2 cellular contexts compared by ENCODE assay signal in genomic region chr15:96337991-96338771, GRCh38.
TF ChIP-seq lines count a peak whose summit lies in the region.

No MANE protein-coding gene starts in this region.

TF ChIP-seq in GM12878, 131 proteins besides CTCF, POLR2A, EP300 and RAD21:
- TF ChIP-seq BCL11A (IDR thresholded peaks at IDR 0.05; ENCODE audit: low read depth, low read length) = no peak
- no peak for TF ChIP-seq TARDBP (IDR thresholded peaks at IDR 0.05; ENCODE audit: borderline replicate concordance)
- TF ChIP-seq KDM1A (IDR thresholded peaks at IDR 0.05; ENCODE audit: borderline replicate concordance) = no peak
- no peak for TF ChIP-seq RFX5 (IDR thresholded peaks at IDR 0.05; ENCODE audit: low read depth, low read length)
- TF ChIP-seq GABPA (IDR thresholded peaks at IDR 0.05; ENCODE audit: low read depth) = no peak
- TF ChIP-seq CEBPB (IDR thresholded peaks at IDR 0.05; ENCODE audit: borderline replicate concordance in 1 of 2, low read depth in 2 of 2, low read length in 2 of 2) = no peak
- TF ChIP-seq CHD4 (IDR thresholded peaks at IDR 0.05) = no peak
- TF ChIP-seq NRF1 (conservative IDR thresholded peaks at IDR 0.05; ENCODE audit: low read depth, low read length) = no peak
- no peak for TF ChIP-seq ZZZ3 (IDR thresholded peaks at IDR 0.05; ENCODE audit: control insufficient read depth, insufficient read length, low read depth)

TF ChIP-seq in HepG2, 621 proteins besides CTCF, POLR2A, EP300 and RAD21:
- TF ChIP-seq HOXA5 (CRISPR knock-in tag; IDR thresholded peaks at IDR 0.05) (no peak), ZNF362 (CRISPR knock-in tag; IDR thresholded peaks at IDR 0.05; ENCODE audit: borderline replicate concordance) (no peak), ZNF564 (CRISPR knock-in tag; IDR thresholded peaks at IDR 0.05) (no peak), ZNF430 (CRISPR knock-in tag; IDR thresholded peaks at IDR 0.05) (no peak), CAMTA2 (CRISPR knock-in tag; IDR thresholded peaks at IDR 0.05; ENCODE audit: borderline replicate concordance) (no peak), RORA (CRISPR knock-in tag; IDR thresholded peaks at IDR 0.05) (no peak), ELF3 (CRISPR knock-in tag; IDR thresholded peaks at IDR 0.05) (no peak), ZNF672 (CRISPR knock-in tag; IDR thresholded peaks at IDR 0.05) (no peak), ZSCAN5A (CRISPR knock-in tag; IDR thresholded peaks at IDR 0.05; ENCODE audit: borderline replicate concordance) (no peak), KDM5A (IDR thresholded peaks at IDR 0.05; ENCODE audit: borderline replicate concordance, low read length) (no peak), STAT6 (CRISPR knock-in tag; IDR thresholded peaks at IDR 0.05; ENCODE audit: borderline replicate concordance) (no peak)
- TF ChIP-seq, protein P1, sequence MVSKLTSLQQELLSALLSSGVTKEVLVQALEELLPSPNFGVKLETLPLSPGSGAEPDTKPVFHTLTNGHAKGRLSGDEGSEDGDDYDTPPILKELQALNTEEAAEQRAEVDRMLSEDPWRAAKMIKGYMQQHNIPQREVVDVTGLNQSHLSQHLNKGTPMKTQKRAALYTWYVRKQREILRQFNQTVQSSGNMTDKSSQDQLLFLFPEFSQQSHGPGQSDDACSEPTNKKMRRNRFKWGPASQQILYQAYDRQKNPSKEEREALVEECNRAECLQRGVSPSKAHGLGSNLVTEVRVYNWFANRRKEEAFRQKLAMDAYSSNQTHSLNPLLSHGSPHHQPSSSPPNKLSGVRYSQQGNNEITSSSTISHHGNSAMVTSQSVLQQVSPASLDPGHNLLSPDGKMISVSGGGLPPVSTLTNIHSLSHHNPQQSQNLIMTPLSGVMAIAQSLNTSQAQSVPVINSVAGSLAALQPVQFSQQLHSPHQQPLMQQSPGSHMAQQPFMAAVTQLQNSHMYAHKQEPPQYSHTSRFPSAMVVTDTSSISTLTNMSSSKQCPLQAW (CRISPR knock-in tag; IDR thresholded peaks at IDR 0.05) = no peak
- TF ChIP-seq, protein P2, sequence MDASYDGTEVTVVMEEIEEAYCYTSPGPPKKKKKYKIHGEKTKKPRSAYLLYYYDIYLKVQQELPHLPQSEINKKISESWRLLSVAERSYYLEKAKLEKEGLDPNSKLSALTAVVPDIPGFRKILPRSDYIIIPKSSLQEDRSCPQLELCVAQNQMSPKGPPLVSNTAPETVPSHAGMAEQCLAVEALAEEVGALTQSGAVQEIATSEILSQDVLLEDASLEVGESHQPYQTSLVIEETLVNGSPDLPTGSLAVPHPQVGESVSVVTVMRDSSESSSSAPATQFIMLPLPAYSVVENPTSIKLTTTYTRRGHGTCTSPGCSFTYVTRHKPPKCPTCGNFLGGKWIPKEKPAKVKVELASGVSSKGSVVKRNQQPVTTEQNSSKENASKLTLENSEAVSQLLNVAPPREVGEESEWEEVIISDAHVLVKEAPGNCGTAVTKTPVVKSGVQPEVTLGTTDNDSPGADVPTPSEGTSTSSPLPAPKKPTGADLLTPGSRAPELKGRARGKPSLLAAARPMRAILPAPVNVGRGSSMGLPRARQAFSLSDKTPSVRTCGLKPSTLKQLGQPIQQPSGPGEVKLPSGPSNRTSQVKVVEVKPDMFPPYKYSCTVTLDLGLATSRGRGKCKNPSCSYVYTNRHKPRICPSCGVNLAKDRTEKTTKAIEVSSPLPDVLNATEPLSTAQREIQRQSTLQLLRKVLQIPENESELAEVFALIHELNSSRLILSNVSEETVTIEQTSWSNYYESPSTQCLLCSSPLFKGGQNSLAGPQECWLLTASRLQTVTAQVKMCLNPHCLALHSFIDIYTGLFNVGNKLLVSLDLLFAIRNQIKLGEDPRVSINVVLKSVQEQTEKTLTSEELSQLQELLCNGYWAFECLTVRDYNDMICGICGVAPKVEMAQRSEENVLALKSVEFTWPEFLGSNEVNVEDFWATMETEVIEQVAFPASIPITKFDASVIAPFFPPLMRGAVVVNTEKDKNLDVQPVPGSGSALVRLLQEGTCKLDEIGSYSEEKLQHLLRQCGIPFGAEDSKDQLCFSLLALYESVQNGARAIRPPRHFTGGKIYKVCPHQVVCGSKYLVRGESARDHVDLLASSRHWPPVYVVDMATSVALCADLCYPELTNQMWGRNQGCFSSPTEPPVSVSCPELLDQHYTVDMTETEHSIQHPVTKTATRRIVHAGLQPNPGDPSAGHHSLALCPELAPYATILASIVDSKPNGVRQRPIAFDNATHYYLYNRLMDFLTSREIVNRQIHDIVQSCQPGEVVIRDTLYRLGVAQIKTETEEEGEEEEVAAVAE (CRISPR knock-in tag; IDR thresholded peaks at IDR 0.05; ENCODE audit: borderline replicate concordance) = no peak
